8 cellular contexts compared by ENCODE assay signal in the genomic region with DNA sequence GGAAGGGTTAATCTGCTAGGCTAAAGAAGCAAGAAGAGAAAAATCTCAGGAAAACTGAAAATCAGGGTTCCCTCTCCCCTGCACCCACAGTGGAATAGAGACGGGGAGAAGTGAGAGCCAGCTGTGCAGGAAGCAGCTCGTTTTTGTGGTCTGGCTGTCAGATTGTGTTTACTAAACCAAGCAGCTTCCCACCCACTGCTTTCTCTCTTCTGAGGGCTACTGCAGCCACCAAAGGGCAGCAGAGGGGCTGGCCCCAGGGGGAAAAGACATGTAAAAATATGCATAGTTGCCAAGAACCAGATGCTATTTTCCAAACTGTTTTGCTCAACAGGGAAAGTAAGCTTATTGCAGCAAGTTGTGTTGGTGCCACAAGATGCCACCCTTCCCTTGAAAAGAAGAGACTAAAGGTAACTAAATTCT.
DNase-seq lines count a peak whose midpoint lies in the region; ATAC-seq and TF ChIP-seq lines count a peak whose summit lies in the region.

No MANE protein-coding gene starts in this region.

- no peak overlapping the region for H3K27ac Mint-ChIP-seq in activated T-helper 1 cell treated with anti-CD3 and anti-CD28 coated beads, Interleukin-12 subunit alpha, Interleukin-12 subunit beta, Interleukin-2, Interleukin-4 antibody, amounts not matched to agents 30 ng/mL and 10 ng/mL and 1 ng/mL, durations not matched to agents 14 hours and 24 hours and 36 hours

- H3K4me1 Mint-ChIP-seq in activated T-helper 1 cell treated with anti-CD3 and anti-CD28 coated beads, Interleukin-12 subunit alpha, Interleukin-12 subunit beta, Interleukin-2, Interleukin-4 antibody, amounts not matched to agents 30 ng/mL and 10 ng/mL and 1 ng/mL, durations not matched to agents 14 hours and 24 hours and 36 hours (ENCODE audit: low read depth) = peaks cover 6% of the 10 kb centered on the region

- H3K36me3 Mint-ChIP-seq in activated T-helper 1 cell treated with anti-CD3 and anti-CD28 coated beads, Interleukin-12 subunit alpha, Interleukin-12 subunit beta, Interleukin-2, Interleukin-4 antibody, amounts not matched to agents 30 ng/mL and 10 ng/mL and 1 ng/mL, durations not matched to agents 14 hours and 24 hours and 36 hours (ENCODE audit: low read depth) = no peaks in the 10 kb centered on the region

- no peaks in the 10 kb centered on the region for H3K9me3 Mint-ChIP-seq in activated T-helper 1 cell treated with anti-CD3 and anti-CD28 coated beads, Interleukin-12 subunit alpha, Interleukin-12 subunit beta, Interleukin-2, Interleukin-4 antibody, amounts not matched to agents 30 ng/mL and 10 ng/mL and 1 ng/mL, durations not matched to agents 14 hours and 24 hours and 36 hours

- H3K27me3 Mint-ChIP-seq in activated T-helper 1 cell treated with anti-CD3 and anti-CD28 coated beads, Interleukin-12 subunit alpha, Interleukin-12 subunit beta, Interleukin-2, Interleukin-4 antibody, amounts not matched to agents 30 ng/mL and 10 ng/mL and 1 ng/mL, durations not matched to agents 14 hours and 24 hours and 36 hours (ENCODE audit: insufficient read depth) = peaks cover 15% of the 10 kb centered on the region

- intact Hi-C loops in activated T-helper 1 cell treated with anti-CD3 and anti-CD28 coated beads, Interleukin-12 subunit alpha, Interleukin-12 subunit beta, Interleukin-2, Interleukin-4 antibody, amounts not matched to agents 30 ng/mL and 10 ng/mL and 1 ng/mL, durations not matched to agents 14 hours and 24 hours and 36 hours (cut with micrococcal nuclease) = no loop called here

- DNase-seq in GM10266 (ENCODE audit: extremely low spot score) = peak; percentile 32
- peak; percentile 70 for DNase-seq in M059J (ENCODE audit: low read depth)
- DNase-seq in globus pallidus (ENCODE audit: low spot score) = peak; percentile 10
- DNase-seq in NCI-H526 (lab: John Stamatoyannopoulos, UW) = no peak
- no peak for DNase-seq in kidney tubule cell (ENCODE audit: low spot score)
- DNase-seq in activated T-helper 1 cell treated with anti-CD3 and anti-CD28 coated beads, Interleukin-12 subunit alpha, Interleukin-12 subunit beta, Interleukin-2, Interleukin-4 antibody, amounts not matched to agents 30 ng/mL and 10 ng/mL and 1 ng/mL, durations not matched to agents 14 hours and 24 hours and 36 hours (ENCODE audit: low spot score) = no peak
- DNase-seq in stimulated activated CD4-positive, alpha-beta T cell treated with anti-CD3 and anti-CD28 coated beads, Interleukin-2, amount 100 ng/mL, for 48 hours = no peak

- peak; percentile 90 for ATAC-seq in GM21619 (IDR thresholded peaks at IDR 0.05; ENCODE audit: unreplicated experiment)

- H3K4me3 Mint-ChIP-seq in activated T-helper 1 cell treated with anti-CD3 and anti-CD28 coated beads, Interleukin-12 subunit alpha, Interleukin-12 subunit beta, Interleukin-2, Interleukin-4 antibody, amounts not matched to agents 30 ng/mL and 10 ng/mL and 1 ng/mL, durations not matched to agents 14 hours and 24 hours and 36 hours = no peak overlapping the region

- no peak for TF ChIP-seq CTCF in GM10266 (IDR thresholded peaks at IDR 0.05; ENCODE audit: control insufficient read depth, insufficient read depth, low read depth, missing control alignments)

Comparison
In these comparisons a context has a peak if more than half of its experiments do, and no peak if none do; other contexts are left out.
1. DNase-seq: peak in GM10266 (single experiment), M059J (single experiment) and globus pallidus (single experiment); none in NCI-H526 (0 of 2), kidney tubule cell (single experiment), activated T-helper 1 cell treated with anti-CD3 and anti-CD28 coated beads, Interleukin-12 subunit alpha, Interleukin-12 subunit beta, Interleukin-2, Interleukin-4 antibody, amounts not matched to agents 30 ng/mL and 10 ng/mL and 1 ng/mL, durations not matched to agents 14 hours and 24 hours and 36 hours (single experiment) and stimulated activated CD4-positive, alpha-beta T cell treated with anti-CD3 and anti-CD28 coated beads, Interleukin-2, amount 100 ng/mL, for 48 hours (0 of 2).